In the genomic region with DNA sequence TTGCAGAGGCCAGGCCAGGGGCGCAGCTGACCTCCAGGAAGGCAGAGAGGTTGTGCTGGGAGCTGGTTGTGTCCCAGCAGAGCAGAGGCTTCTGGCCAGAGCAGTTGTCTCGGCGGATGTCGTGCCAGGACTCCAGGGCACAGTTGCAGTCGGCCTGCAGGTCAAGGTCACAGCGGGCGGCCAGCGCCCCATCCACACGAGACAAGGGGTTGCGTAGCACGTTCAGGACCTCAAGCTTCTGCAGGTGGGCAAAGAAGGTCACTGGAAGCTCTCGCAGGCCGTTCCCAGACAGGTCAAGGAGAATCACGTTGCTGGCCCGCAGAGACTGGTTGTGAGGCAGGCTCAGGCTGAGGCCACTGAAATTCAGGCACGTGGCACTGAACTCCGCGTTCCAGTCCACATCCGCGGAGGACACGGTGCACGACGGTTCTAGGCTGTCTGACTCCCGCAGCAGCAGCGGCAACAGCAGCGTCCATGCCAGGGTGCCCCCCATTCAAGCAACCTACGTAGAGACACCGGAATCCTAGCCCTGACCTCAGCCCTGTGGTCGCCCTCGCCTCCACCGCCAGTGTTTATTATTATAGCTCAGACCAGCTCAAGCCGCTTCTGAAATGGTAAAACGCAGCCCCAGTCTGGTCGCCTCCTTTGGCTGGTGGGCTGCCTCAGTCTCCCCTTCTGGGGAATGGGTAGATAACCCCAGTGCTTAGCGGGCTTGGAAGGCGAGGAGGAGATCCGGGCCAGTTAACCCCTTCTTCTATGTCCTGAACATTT, we compare ENCODE assay signal across 14 cellular contexts. TPM values are rescaled to one million over a fixed set of nuclear protein-coding genes. Genes with fewer than 3 reads are reported as not detected.
DNase-seq lines count a peak whose midpoint lies in the region; ATAC-seq and TF ChIP-seq lines count a peak whose summit lies in the region.
"Had no signal": no experiment of that assay in that cellular context is flagged by ENCODE, and none has a peak within 500 bp of the region (broad histone marks: within the 10 kb centered on the region; RNA-seq: fewer than 3 reads in every experiment).

No MANE protein-coding gene starts in this region.

- H2BK5ac ChIP-seq in neuronal stem cell (ENCODE audit: low read length), result no peak overlapping the region

- no peak for TF ChIP-seq EP300 in esophagus muscularis mucosa (IDR thresholded peaks at IDR 0.05)

- H3K4me3 ChIP-seq in esophagus muscularis mucosa, result peak overlapping the region; percentile 24 to 52 (median 39)
- peak overlapping the region in 1 of 2 donors; percentile 45 for H3K4me3 ChIP-seq in neuronal stem cell (ENCODE audit: low read length in 2 of 2)
- H3K4me3 ChIP-seq: smooth muscle cell had no signal

- DNase-seq in left ventricle myocardium superior (peak; percentile 57), cardiac septum (ENCODE audit: low spot score) (no peak), esophagus muscularis mucosa (ENCODE audit: extremely low spot score) (no peak), neuronal stem cell (ENCODE audit: low spot score) (no peak), foreskin keratinocyte (no peak), anterior cingulate cortex (lab: John Stamatoyannopoulos, UW) (no peak), cerebellar cortex (ENCODE audit: low spot score) (no peak)
- DNase-seq in activated naive CD4-positive, alpha-beta T cell treated with anti-CD3 and anti-CD28 coated beads, Interleukin-2, amount 50 U/mL, for 16 hours, result no peak
- DNase-seq: activated CD4-positive, alpha-beta T cell treated with anti-CD3 and anti-CD28 coated beads, Interleukin-2, amount 50 U/mL, for 4 hours; effector memory CD4-positive, alpha-beta T cell; NCI-H187; T-helper 9 cell had no signal

- H2BK15ac ChIP-seq in neuronal stem cell (ENCODE audit: low read length), result peak overlapping the region; percentile 59

- ATAC-seq in left ventricle myocardium superior, result no peak
- no peak for ATAC-seq in foreskin keratinocyte

- H3K4me1 ChIP-seq in esophagus muscularis mucosa (peaks cover 0 to 20% (median 14%) of the 10 kb centered on the region in 4 donors), neuronal stem cell (ENCODE audit: control insufficient read depth in 2 of 2, insufficient read depth in 1 of 2, low read depth in 1 of 2, low read length in 2 of 2) (peaks cover 9 to 14% of the 10 kb centered on the region in 2 donors), foreskin keratinocyte (peaks cover 4% of the 10 kb centered on the region)

- H3K14ac ChIP-seq in neuronal stem cell (ENCODE audit: low read length), result peak overlapping the region; percentile 57

- no peak overlapping the region for H3K4me2 ChIP-seq in neuronal stem cell (ENCODE audit: insufficient read depth, low read length, poor library complexity, severe bottlenecking)
- H3K4me2 ChIP-seq: smooth muscle cell had no signal

- H4K91ac ChIP-seq in neuronal stem cell (ENCODE audit: low read depth, low read length, poor library complexity), result no peak overlapping the region

- H2BK120ac ChIP-seq in neuronal stem cell (ENCODE audit: low read depth, low read length), result peak overlapping the region; percentile 87

- WGBS in esophagus muscularis mucosa, result 47% methylated on average over 19 of the region's 37 CpGs
- WGBS in neuronal stem cell (ENCODE audit: extremely low coverage in 2 of 2, insufficient read length in 2 of 2, insufficient replicate concordance in 1 of 2), 2 donors, result no CpG with 5 or more reads among the region's 37 CpGs

- H3K18ac ChIP-seq in neuronal stem cell (ENCODE audit: low read length), result peak overlapping the region; percentile 40

- no peaks in the 10 kb centered on the region for H3K79me1 ChIP-seq in neuronal stem cell (ENCODE audit: low read depth, low read length)

- no peaks in the 10 kb centered on the region for H3K9me3 ChIP-seq in esophagus muscularis mucosa
- no peaks in the 10 kb centered on the region for H3K9me3 ChIP-seq in neuronal stem cell (replicated peaks in 1 of 2; ENCODE audit: control insufficient read depth in 2 of 2, insufficient read depth in 1 of 2, low read depth in 1 of 2, low read length in 2 of 2)

- H2AK5ac ChIP-seq in neuronal stem cell (ENCODE audit: low read depth, low read length), result peak overlapping the region; percentile 23

- TF ChIP-seq CTCF in esophagus muscularis mucosa (IDR thresholded peaks at IDR 0.05), result no peak
- TF ChIP-seq CTCF in foreskin keratinocyte (conservative IDR thresholded peaks at IDR 0.05), result no peak

- H3K9ac ChIP-seq in neuronal stem cell (ENCODE audit: low read depth, low read length, poor library complexity), result no peak overlapping the region

- H3K27ac ChIP-seq in esophagus muscularis mucosa (replicated peaks in 1 of 4) (no peak overlapping the region), neuronal stem cell (replicated peaks; ENCODE audit: low read length) (no peak overlapping the region), foreskin keratinocyte (no peak overlapping the region)

- peak overlapping the region; percentile 84 for H2AFZ ChIP-seq in neuronal stem cell (ENCODE audit: low read length)

- no peak overlapping the region for H4K8ac ChIP-seq in neuronal stem cell (ENCODE audit: low read depth, low read length)

- intact Hi-C loops in left ventricle myocardium superior (cut with micrococcal nuclease) (no loop called here), cardiac septum (cut with DNase I) (no loop called here), esophagus muscularis mucosa (cut with DNase I) (no loop called here)

- H3K4ac ChIP-seq in neuronal stem cell (ENCODE audit: low read length), result no peak overlapping the region

- TF ChIP-seq POLR2A in esophagus muscularis mucosa (IDR thresholded peaks at IDR 0.05; ENCODE audit: low read depth), result no peak

- peak overlapping the region; percentile 30 for H3K23ac ChIP-seq in neuronal stem cell (ENCODE audit: low read depth, low read length, poor library complexity)

- peaks cover 0 to 36% (median 11%) of the 10 kb centered on the region in 4 donors for H3K27me3 ChIP-seq in esophagus muscularis mucosa
- H3K27me3 ChIP-seq in neuronal stem cell (ENCODE audit: control insufficient read depth in 3 of 3, insufficient read depth in 3 of 3, low read depth in 1 of 3, low read length in 3 of 3), result peaks cover 0 to 4% (median 3%) of the 10 kb centered on the region in 3 experiments
- H3K27me3 ChIP-seq in foreskin keratinocyte, result peaks cover 21% of the 10 kb centered on the region

- H3K36me3 ChIP-seq in esophagus muscularis mucosa, result no peaks in the 10 kb centered on the region
- no peaks in the 10 kb centered on the region for H3K36me3 ChIP-seq in neuronal stem cell (replicated peaks in 1 of 2; ENCODE audit: control insufficient read depth in 2 of 2, insufficient read depth in 2 of 2, low read length in 2 of 2)

- H2BK12ac ChIP-seq in neuronal stem cell (ENCODE audit: low read length), result peak overlapping the region; percentile 95

RNA-seq across cellular contexts. Expression of a gene that starts 0.8 kb away (rescaled TPM):
- total RNA-seq in left ventricle myocardium superior (2.9 TPM), cardiac septum (2.5 TPM), esophagus muscularis mucosa (10 to 100 TPM in 1 of 4 donors, 1 to 10 TPM in 3; 5.8 to 20.4 (median 7.0) TPM), foreskin keratinocyte (not detected in 2 replicates)
- polyA plus RNA-seq in neuronal stem cell (2013, experiment 1 of 2), result 0.18 TPM
- polyA plus RNA-seq in neuronal stem cell (2013, experiment 2 of 2), result 0.10 TPM
- not detected in 2 replicates for polyA plus RNA-seq in foreskin keratinocyte
- total RNA-seq: LHCN-M2, smooth muscle cell had no signal

RNA-seq across cellular contexts. Expression of a gene that starts 10.7 kb away (rescaled TPM):
- 0.27 TPM for total RNA-seq in left ventricle myocardium superior
- total RNA-seq in cardiac septum, result 4.3 TPM
- 1 to 10 TPM; 1.6 to 5.6 (median 3.8) TPM for total RNA-seq in esophagus muscularis mucosa
- 5.3 TPM for polyA plus RNA-seq in neuronal stem cell (2013, experiment 1 of 2)
- polyA plus RNA-seq in neuronal stem cell (2013, experiment 2 of 2), result 5.1 TPM
- total RNA-seq in foreskin keratinocyte, result 0.34 and 0.67 TPM in 2 replicates
- polyA plus RNA-seq in foreskin keratinocyte, result 0.48 and 0.57 TPM in 2 replicates

RNA-seq across cellular contexts. Expression of a gene that starts 22.5 kb away (rescaled TPM):
- total RNA-seq in left ventricle myocardium superior, result 36.4 TPM
- total RNA-seq in cardiac septum, result 47.4 TPM
- total RNA-seq in esophagus muscularis mucosa, result 100 to 1,000 TPM in 1 of 4 donors, 10 to 100 TPM in 3; 53.2 to 109 (median 77.8) TPM
- polyA plus RNA-seq in neuronal stem cell (2013, experiment 1 of 2), result 66.8 TPM
- polyA plus RNA-seq in neuronal stem cell (2013, experiment 2 of 2), result 64.3 TPM
- 46.3 and 48.7 TPM in 2 replicates for total RNA-seq in foreskin keratinocyte
- polyA plus RNA-seq in foreskin keratinocyte, result 54.0 and 65.3 TPM in 2 replicates

RNA-seq across cellular contexts. Expression of a gene that starts 41.3 kb away (rescaled TPM):
- total RNA-seq in left ventricle myocardium superior (24.4 TPM), cardiac septum (32.9 TPM), esophagus muscularis mucosa (10 to 100 TPM; 15.8 to 38.9 (median 26.2) TPM), foreskin keratinocyte (16.5 and 19.9 TPM in 2 replicates)
- 318 TPM for polyA plus RNA-seq in neuronal stem cell (2013, experiment 1 of 2)
- 304 TPM for polyA plus RNA-seq in neuronal stem cell (2013, experiment 2 of 2)
- polyA plus RNA-seq in foreskin keratinocyte, result 22.1 and 23.2 TPM in 2 replicates

RNA-seq across cellular contexts. Expression of a gene that starts 56.3 kb away (rescaled TPM):
- 41.2 TPM for total RNA-seq in left ventricle myocardium superior
- total RNA-seq in cardiac septum, result 45.5 TPM
- total RNA-seq in esophagus muscularis mucosa, result 10 to 100 TPM; 15.0 to 50.3 (median 28.0) TPM
- 10.5 TPM for polyA plus RNA-seq in neuronal stem cell (2013, experiment 1 of 2)
- 10.8 TPM for polyA plus RNA-seq in neuronal stem cell (2013, experiment 2 of 2)
- total RNA-seq in foreskin keratinocyte, result 4.5 and 6.4 TPM in 2 replicates
- 2.9 and 4.2 TPM in 2 replicates for polyA plus RNA-seq in foreskin keratinocyte
